Comparison of ENCODE assay signal across 17 cellular contexts in the genomic region with DNA sequence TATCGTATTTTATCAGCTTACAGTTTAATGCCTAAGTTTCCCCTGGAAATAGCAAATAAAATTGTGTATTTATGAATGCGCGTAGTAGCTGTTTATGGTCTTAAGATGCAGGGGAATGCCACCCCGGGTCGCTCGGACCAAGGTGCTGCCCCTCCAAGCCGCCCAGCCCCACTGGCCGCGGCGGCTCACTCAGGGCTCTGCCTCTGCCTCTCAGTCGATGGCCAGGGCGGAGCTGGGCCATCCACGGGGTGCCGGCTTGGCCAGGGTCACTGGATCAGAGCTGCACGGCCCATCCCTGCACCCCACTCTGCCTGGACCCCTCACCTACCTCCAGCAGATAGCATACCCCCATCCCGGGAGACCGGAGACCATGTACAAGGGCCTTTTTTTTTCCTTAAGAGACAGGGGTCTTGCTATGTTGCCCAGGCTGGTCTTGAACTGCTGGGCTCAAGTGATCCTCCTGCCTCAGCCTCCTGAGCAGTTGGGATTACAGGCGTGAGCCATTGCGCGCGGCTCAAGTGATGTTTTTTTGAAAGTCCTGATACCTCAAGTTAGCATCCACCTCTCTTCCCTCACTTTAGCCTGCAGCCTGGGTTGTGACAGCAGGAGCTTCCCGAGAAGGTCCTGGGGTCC. TPM values are rescaled to one million over a fixed set of nuclear protein-coding genes. Genes with fewer than 3 reads are reported as not detected.
DNase-seq lines count a peak whose midpoint lies in the region; ATAC-seq and TF ChIP-seq lines count a peak whose summit lies in the region.
"Had no signal": no experiment of that assay in that cellular context is flagged by ENCODE, and none has a peak within 500 bp of the region (broad histone marks: within the 10 kb centered on the region; RNA-seq: fewer than 3 reads in every experiment).

No MANE protein-coding gene starts in this region.

- peaks cover 54% of the 10 kb centered on the region for H3K36me3 ChIP-seq in BLaER1
- peaks cover 0 to 58% of the 10 kb centered on the region in 2 experiments; a peak in 1 of 3 replicates for H3K36me3 ChIP-seq in HEK293 (ENCODE audit: control insufficient read depth in 2 of 2, insufficient read depth in 1 of 2, low read length in 2 of 2)
- peaks cover 0 to 64% (median 50%) of the 10 kb centered on the region in 6 donors for H3K36me3 ChIP-seq in spleen

- peak overlapping the region; percentile 61; the same call in 1 of the 2 replicates for H3K4me2 ChIP-seq in BLaER1

- TF ChIP-seq POLR2A in spleen (IDR thresholded peaks at IDR 0.05) = no peak

- H3K27ac Mint-ChIP-seq in chondrocyte (ENCODE audit: unreplicated experiment) = no peak overlapping the region
- H3K27ac Mint-ChIP-seq: CD4-positive, CD25-positive, alpha-beta regulatory T cell; CD8-positive, alpha-beta memory T cell had no signal

- no peak overlapping the region for H3K4me3 Mint-ChIP-seq in chondrocyte (ENCODE audit: unreplicated experiment)
- H3K4me3 Mint-ChIP-seq: CD4-positive, CD25-positive, alpha-beta regulatory T cell; CD8-positive, alpha-beta memory T cell had no signal

- no peaks in the 10 kb centered on the region for H3K9me3 Mint-ChIP-seq in chondrocyte (ENCODE audit: low read depth)
- H3K9me3 Mint-ChIP-seq: CD8-positive, alpha-beta memory T cell had no signal

- intact Hi-C loops in spleen (cut with DNase I; ENCODE audit: low total_unique reads) = no loop called here

- H3K27ac ChIP-seq in BLaER1 = no peak overlapping the region
- H3K27ac ChIP-seq in HEK293 (ENCODE audit: extremely low read depth, low read depth, low read length) = no peak overlapping the region
- no peak overlapping the region for H3K27ac ChIP-seq in spleen

- peaks cover 91% of the 10 kb centered on the region for H4K20me1 ChIP-seq in BLaER1

- WGBS in spleen, 5 donors = 93 to 97% (median 95%) methylated on average over 17 to 22 of the region's 22 CpGs

- H3K27me3 ChIP-seq in BLaER1 (no peaks in the 10 kb centered on the region), spleen (replicated peaks in 1 of 7) (peaks cover 0 to 2% (median 0%) of the 10 kb centered on the region in 7 donors)

- H3K4me3 ChIP-seq in BLaER1 (no peak overlapping the region), HEK293 (ENCODE audit: low read depth, low read length) (no peak overlapping the region), spleen (no peak overlapping the region)
- H3K4me3 ChIP-seq: HAP-1 had no signal

- H3K9me3 ChIP-seq in BLaER1 (no peaks in the 10 kb centered on the region), HEK293 (ENCODE audit: control insufficient read depth, insufficient read depth, low read depth, low read length) (no peaks in the 10 kb centered on the region), spleen (no peaks in the 10 kb centered on the region)
- H3K9me3 ChIP-seq: HAP-1 had no signal

- CTCF ChIA-PET in HEK293 (lab: Yijun Ruan, JAX) = no interaction called here

- H3K9ac ChIP-seq in BLaER1 = no peak overlapping the region

- TF ChIP-seq CTCF in HEK293 (tag by site-specific recombination; IDR thresholded peaks at IDR 0.05) (no peak), chondrocyte (IDR thresholded peaks at IDR 0.05) (no peak), spleen (IDR thresholded peaks at IDR 0.05 in 8 of 11, conservative IDR thresholded peaks at IDR 0.05 in 3 of 11) (no peak)

- ATAC-seq in HG03521 (IDR thresholded peaks at IDR 0.05; ENCODE audit: unreplicated experiment) (no peak), HG02884 (IDR thresholded peaks at IDR 0.05; ENCODE audit: unreplicated experiment) (no peak), HG03571 (IDR thresholded peaks at IDR 0.05; ENCODE audit: unreplicated experiment) (no peak)

- DNase-seq in chondrocyte (ENCODE audit: low spot score) (peak; percentile 86), spleen (peak; percentile 56)
- DNase-seq: 8988T; C1 segment of cervical spinal cord; CD4-positive, CD25-positive, alpha-beta regulatory T cell; CD8-positive, alpha-beta memory T cell; COR-L47; DMS 273 treated with DMSO at 0.1 percent for 48 hours; DMS53; DND-41; EL had no signal

- POLR2A ChIA-PET in HEK293 (lab: Yijun Ruan, JAX) = no interaction called here

- H3K4me1 ChIP-seq in BLaER1 = peaks cover 77% of the 10 kb centered on the region
- H3K4me1 ChIP-seq in HEK293 (ENCODE audit: control insufficient read depth, insufficient read depth, low read length) = no peaks in the 10 kb centered on the region
- no peaks in the 10 kb centered on the region for H3K4me1 ChIP-seq in spleen
- H3K4me1 ChIP-seq: HAP-1 had no signal

- no peaks in the 10 kb centered on the region for H3K27me3 Mint-ChIP-seq in chondrocyte (ENCODE audit: low read depth)
- H3K27me3 Mint-ChIP-seq: CD8-positive, alpha-beta memory T cell had no signal

- peaks cover 4% of the 10 kb centered on the region for H3K36me3 Mint-ChIP-seq in chondrocyte (ENCODE audit: low read depth)

- H3K4me1 Mint-ChIP-seq in chondrocyte (ENCODE audit: low read depth) = no peaks in the 10 kb centered on the region
- H3K4me1 Mint-ChIP-seq: CD8-positive, alpha-beta memory T cell had no signal

TF ChIP-seq in HEK293, 187 proteins besides CTCF, POLR2A, EP300 and RAD21:
- peak; percentile 84 for TF ChIP-seq ZNF121 (tag by site-specific recombination; IDR thresholded peaks at IDR 0.05)
- no peak for TF ChIP-seq ZXDB (tag by site-specific recombination; IDR thresholded peaks at IDR 0.05)

RNA-seq across cellular contexts. Expression of gene PRSS27, which starts 11.0 kb away (rescaled TPM):
- total RNA-seq in chondrocyte (2.8 to 4.3 TPM (median 3.1 TPM) in 3 replicates), spleen (1 to 10 TPM in 6 of 7 donors, under 1 TPM in 1; 0.84 to 2.1 (median 1.2) TPM)
- polyA plus RNA-seq in spleen = 1 to 10 TPM; 1.2 to 1.5 (median 1.2) TPM
- polyA plus RNA-seq: CD8-positive, alpha-beta memory T cell had no signal

RNA-seq across cellular contexts. Expression of gene KCTD5, which starts 26.7 kb away (rescaled TPM):
- 27.3 to 29.7 TPM (median 27.4 TPM) in 3 replicates for total RNA-seq in chondrocyte
- 10 to 100 TPM; 20.5 to 32.1 (median 28.2) TPM for total RNA-seq in spleen
- 10 to 100 TPM; 13.1 to 24.1 (median 19.2) TPM for polyA plus RNA-seq in spleen

RNA-seq across cellular contexts. Expression of gene SRRM2, which starts 43.4 kb away (rescaled TPM):
- 363 to 615 TPM (median 378 TPM) in 3 replicates for total RNA-seq in chondrocyte
- total RNA-seq in spleen = 100 to 1,000 TPM; 590 to 922 (median 875) TPM
- 1,000 to 10,000 TPM in 1 of 3 donors, 100 to 1,000 TPM in 2; 239 to 1,169 (median 672) TPM for polyA plus RNA-seq in spleen
